Comparison of ENCODE assay signal across 8 cellular contexts in genomic region chr11:115334932-115335788, GRCh38.
DNase-seq lines count a peak whose midpoint lies in the region; ATAC-seq and TF ChIP-seq lines count a peak whose summit lies in the region.
"Had no signal": no experiment of that assay in that cellular context is flagged by ENCODE, and none has a peak within 500 bp of the region (broad histone marks: within the 10 kb centered on the region; RNA-seq: fewer than 3 reads in every experiment).

No MANE protein-coding gene starts in this region.

- H3K14ac ChIP-seq in mesenchymal stem cell (ENCODE audit: low read length in 2 of 2), result no peak overlapping the region

- no peak overlapping the region for H2BK12ac ChIP-seq in mesenchymal stem cell (ENCODE audit: low read length in 2 of 2)

- peak; percentile 46 for TF ChIP-seq CTCF in GM12864 (IDR thresholded peaks at IDR 0.05; ENCODE audit: low read depth, low read length, missing control alignments)
- TF ChIP-seq CTCF in brain microvascular endothelial cell (IDR thresholded peaks at IDR 0.05; ENCODE audit: low read depth, low read length, missing control alignments), result peak; percentile 49

- POLR2A ChIA-PET in HEK293T (lab: Yijun Ruan, JAX), result no interaction called here

- no peaks in the 10 kb centered on the region for H3K36me3 ChIP-seq in brain microvascular endothelial cell (replicated peaks)
- H3K36me3 ChIP-seq in mesenchymal stem cell (ENCODE audit: control insufficient read depth in 1 of 2, insufficient read depth in 2 of 2, low read depth in 1 of 2, low read length in 2 of 2), result no peaks in the 10 kb centered on the region
- H3K36me3 ChIP-seq: neutrophil had no signal

- no peak overlapping the region for H4K8ac ChIP-seq in mesenchymal stem cell (ENCODE audit: low read length)

- H3K9me3 ChIP-seq in mesenchymal stem cell (ENCODE audit: control insufficient read depth, low read length), result no peaks in the 10 kb centered on the region
- H3K9me3 ChIP-seq: neutrophil had no signal

- H3K18ac ChIP-seq in mesenchymal stem cell (ENCODE audit: low read depth in 1 of 2, low read length in 2 of 2), result no peak overlapping the region

- H3K23ac ChIP-seq in mesenchymal stem cell (ENCODE audit: low read length in 2 of 2), result no peak overlapping the region

- ATAC-seq in GM21825 (IDR thresholded peaks at IDR 0.05; ENCODE audit: unreplicated experiment) (no peak), GM21576 (IDR thresholded peaks at IDR 0.05; ENCODE audit: unreplicated experiment) (no peak)

- no peak overlapping the region for H2AFZ ChIP-seq in mesenchymal stem cell (ENCODE audit: low read depth, low read length)

- H3K79me1 ChIP-seq in mesenchymal stem cell (replicated peaks; ENCODE audit: low read length, poor library complexity, severe bottlenecking), result peaks cover 7% of the 10 kb centered on the region

- no peak overlapping the region for H3K4me2 ChIP-seq in mesenchymal stem cell (ENCODE audit: low read length, poor library complexity, severe bottlenecking)

- no peak overlapping the region for H3K4me3 ChIP-seq in GM12864 (ENCODE audit: low read depth, low read length)
- H3K4me3 ChIP-seq in brain microvascular endothelial cell (ENCODE audit: low read depth, low read length), result no peak overlapping the region
- no peak overlapping the region for H3K4me3 ChIP-seq in mesenchymal stem cell (ENCODE audit: insufficient read depth in 1 of 2, low read depth in 1 of 2, low read length in 2 of 2)

- no peak overlapping the region for H3K27ac ChIP-seq in brain microvascular endothelial cell
- H3K27ac ChIP-seq in mesenchymal stem cell (ENCODE audit: low read length, poor library complexity, severe bottlenecking), result no peak overlapping the region
- H3K27ac ChIP-seq: neutrophil had no signal

- peaks cover 2% of the 10 kb centered on the region for H3K4me1 ChIP-seq in mesenchymal stem cell (ENCODE audit: control insufficient read depth, insufficient read depth, low read depth, low read length)

- H3K4ac ChIP-seq in mesenchymal stem cell (ENCODE audit: low read depth in 1 of 2, low read length in 2 of 2), result no peak overlapping the region

- H4K91ac ChIP-seq in mesenchymal stem cell (ENCODE audit: low read length), result no peak overlapping the region

- in situ Hi-C loops in brain microvascular endothelial cell (cut with HindIII; ENCODE audit: low pct_ligation_motif_present, low sequenced_read_pairs), result no loop called here

- CTCF ChIA-PET in HEK293T (lab: Yijun Ruan, JAX), result interaction anchor here (0.7 to 2.3 kb wide), 3 partner anchors 9 to 344 kb away, joined by 3 to 14 read pairs (median 5); no protein-coding TSS in a partner anchor

- no peak overlapping the region for H2AK5ac ChIP-seq in mesenchymal stem cell (ENCODE audit: low read length, severe bottlenecking)

- H2BK15ac ChIP-seq in mesenchymal stem cell (ENCODE audit: low read depth, poor library complexity, severe bottlenecking), result no peak overlapping the region

- DNase-seq in GM12864 (ENCODE audit: low read depth) (peak; percentile 5), NCI-H1048 (lab: John Stamatoyannopoulos, UW) (peak; percentile 7), brain microvascular endothelial cell (no peak), mesenchymal stem cell (peak; percentile 39), HEK293T (ENCODE audit: extremely low spot score) (no peak)

- no peak overlapping the region for H3K9ac ChIP-seq in mesenchymal stem cell (ENCODE audit: low read length)

- no peak overlapping the region for H2BK5ac ChIP-seq in mesenchymal stem cell (ENCODE audit: low read depth, low read length, poor library complexity, severe bottlenecking)

- WGBS in mesenchymal stem cell, result no CpG with 5 or more reads among the region's 3 CpGs

- H3K27me3 ChIP-seq in brain microvascular endothelial cell (replicated peaks) (no peaks in the 10 kb centered on the region), mesenchymal stem cell (ENCODE audit: control insufficient read depth in 1 of 2, insufficient read depth in 1 of 2, low read length in 2 of 2) (peaks cover 0 to 23% of the 10 kb centered on the region in 2 experiments)
- H3K27me3 ChIP-seq: neutrophil had no signal

- H2BK120ac ChIP-seq in mesenchymal stem cell (ENCODE audit: low read depth, low read length), result no peak overlapping the region

TF ChIP-seq in HEK293T, 16 proteins besides CTCF, POLR2A, EP300 and RAD21:
- no peak for TF ChIP-seq FOXA1 (IDR thresholded peaks at IDR 0.05)
- TF ChIP-seq ZNF384 (IDR thresholded peaks at IDR 0.05), result no peak
- no peak for TF ChIP-seq BHLHE40 (IDR thresholded peaks at IDR 0.05; ENCODE audit: borderline replicate concordance)
- TF ChIP-seq LEF1 (IDR thresholded peaks at IDR 0.05; ENCODE audit: borderline replicate concordance), result no peak
- TF ChIP-seq FOXM1 (IDR thresholded peaks at IDR 0.05; ENCODE audit: borderline replicate concordance), result no peak
- no peak for TF ChIP-seq ARNT (IDR thresholded peaks at IDR 0.05)

Comparison
In these comparisons a context has a peak if more than half of its experiments do, and no peak if none do; other contexts are left out.
1. DNase-seq: peak in GM12864 (single experiment), NCI-H1048 (single experiment) and mesenchymal stem cell (single experiment); none in brain microvascular endothelial cell (single experiment) and HEK293T (single experiment).